9 cellular contexts compared by ENCODE assay signal in genomic region chr2:216713691-216714411, GRCh38. TPM values are rescaled to one million over a fixed set of nuclear protein-coding genes. Genes with fewer than 3 reads are reported as not detected.
DNase-seq lines count a peak whose midpoint lies in the region; ATAC-seq and TF ChIP-seq lines count a peak whose summit lies in the region.
"Had no signal": no experiment of that assay in that cellular context is flagged by ENCODE, and none has a peak within 500 bp of the region (broad histone marks: within the 10 kb centered on the region; RNA-seq: fewer than 3 reads in every experiment).

No MANE protein-coding gene starts in this region.

- DNase-seq in H4 (ENCODE audit: low spot score): peak; percentile 87
- peak in 5 of 7 donors; percentile 24 to 62 (median 48) for DNase-seq in adrenal gland
- peak; percentile 63 to 71 for DNase-seq in heart right ventricle
- DNase-seq in NCI-H345 treated with DMSO at 0.1 percent for 48 hours (lab: John Stamatoyannopoulos, UW; ENCODE audit: unreplicated experiment): no peak
- DNase-seq in NCI-H345 (lab: John Stamatoyannopoulos, UW): no peak

- H3K36me3 ChIP-seq in adrenal gland (replicated peaks in 1 of 2) (no peaks in the 10 kb centered on the region), heart right ventricle (no peaks in the 10 kb centered on the region), subcutaneous abdominal adipose tissue (ENCODE audit: control insufficient read depth in 5 of 5, insufficient read depth in 5 of 5, low read length in 5 of 5) (no peaks in the 10 kb centered on the region)

- H3K27ac ChIP-seq in adrenal gland (peak overlapping the region in 1 of 5 donors; percentile 61), heart right ventricle (peak overlapping the region in 7 of 10 donors; percentile 36 to 54 (median 45)), subcutaneous abdominal adipose tissue (ENCODE audit: low read depth, low read length) (peak overlapping the region; percentile 52)

- no peak overlapping the region for H3K4me3 ChIP-seq in adrenal gland
- H3K4me3 ChIP-seq in heart right ventricle: no peak overlapping the region
- H3K4me3 ChIP-seq in subcutaneous abdominal adipose tissue (ENCODE audit: low read depth in 1 of 5, low read length in 5 of 5): no peak overlapping the region
- H3K4me3 ChIP-seq: lung had no signal

- ATAC-seq in heart right ventricle (peak; percentile 49 to 79 (median 68)), HG03025 (IDR thresholded peaks at IDR 0.05; ENCODE audit: low FRiP score, unreplicated experiment) (no peak), HG02571 (IDR thresholded peaks at IDR 0.05; ENCODE audit: unreplicated experiment) (no peak)

- TF ChIP-seq CTCF in adrenal gland (IDR thresholded peaks at IDR 0.05): no peak
- no peak for TF ChIP-seq CTCF in heart right ventricle (IDR thresholded peaks at IDR 0.05)

- intact Hi-C loops in adrenal gland (cut with DNase I): no loop called here
- intact Hi-C loops in heart right ventricle (cut with DNase I): loop anchor here in 1 of 10 donors (5.0 kb wide), 2 partner anchors 143 to 258 kb away; no protein-coding TSS in a partner anchor

- WGBS in adrenal gland, 4 donors: 55 to 62% (median 59%) methylated on average over 8 of the region's 8 CpGs
- WGBS in heart right ventricle, 2 donors: 57 to 73% methylated on average over 8 of the region's 8 CpGs

- no peak for TF ChIP-seq POLR2A in adrenal gland (IDR thresholded peaks at IDR 0.05)

- H3K9ac ChIP-seq in subcutaneous abdominal adipose tissue (ENCODE audit: low read length in 5 of 5): peak overlapping the region in 1 of 5 donors; percentile 66

- no peaks in the 10 kb centered on the region for H3K4me1 ChIP-seq in adrenal gland (replicated peaks in 1 of 2)
- H3K4me1 ChIP-seq in heart right ventricle: peaks cover 2 to 49% (median 20%) of the 10 kb centered on the region in 9 donors
- peaks cover 15 to 53% (median 47%) of the 10 kb centered on the region in 5 donors for H3K4me1 ChIP-seq in subcutaneous abdominal adipose tissue (ENCODE audit: control insufficient read depth in 5 of 5, insufficient read depth in 5 of 5, low read length in 5 of 5)

- H3K9me3 ChIP-seq in adrenal gland (replicated peaks in 1 of 3) (no peaks in the 10 kb centered on the region), heart right ventricle (peaks cover 0 to 9% (median 0%) of the 10 kb centered on the region in 11 donors), subcutaneous abdominal adipose tissue (ENCODE audit: control insufficient read depth in 5 of 5, low read length in 5 of 5) (peaks cover 0 to 8% (median 0%) of the 10 kb centered on the region in 5 donors)

- H3K27me3 ChIP-seq in adrenal gland (no peaks in the 10 kb centered on the region), heart right ventricle (peaks cover 0 to 5% (median 0%) of the 10 kb centered on the region in 7 donors), subcutaneous abdominal adipose tissue (ENCODE audit: control insufficient read depth in 5 of 5, insufficient read depth in 4 of 5, low read length in 5 of 5) (peaks cover 0 to 4% (median 0%) of the 10 kb centered on the region in 5 donors)

RNA-seq across cellular contexts. Expression of gene IGFBP5, which starts 18.5 kb away (rescaled TPM):
- total RNA-seq in H4 (2014; rRNA removed; shearing (Covaris generic)): 366 and 374 TPM in 2 replicates
- total RNA-seq in adrenal gland (1,000 to 10,000 TPM in 3 of 8 donors, 100 to 1,000 TPM in 5; 348 to 2,550 (median 761) TPM), heart right ventricle (100 to 1,000 TPM; 107 to 267 (median 162) TPM)
- polyA plus RNA-seq in adrenal gland (100 to 1,000 TPM in 2 of 3 donors, 10 to 100 TPM in 1; 92.5 to 204 (median 204) TPM), heart right ventricle (10 to 100 TPM; 67.1 to 70.6 TPM)

Comparison
In these comparisons a context has a peak if more than half of its experiments do, and no peak if none do; other contexts are left out.
1. DNase-seq: peak in H4 (single experiment), adrenal gland (5 of 7) and heart right ventricle (2 of 2); none in NCI-H345 treated with DMSO at 0.1 percent for 48 hours (single experiment) and NCI-H345 (single experiment).
2. ATAC-seq: peak in heart right ventricle (8 of 8); none in HG03025 (single experiment) and HG02571 (single experiment).